In genomic region chr2:60559880-60560279, GRCh38 we compare ENCODE assay signal across 20 cellular contexts. TPM values are rescaled to one million over a fixed set of nuclear protein-coding genes. Genes with fewer than 3 reads are reported as not detected.
DNase-seq lines count a peak whose midpoint lies in the region; ATAC-seq and TF ChIP-seq lines count a peak whose summit lies in the region.
"Had no signal": no experiment of that assay in that cellular context is flagged by ENCODE, and none has a peak within 500 bp of the region (broad histone marks: within the 10 kb centered on the region; RNA-seq: fewer than 3 reads in every experiment).

No MANE protein-coding gene starts in this region.

- H3K27ac Mint-ChIP-seq in natural killer cell (no peak overlapping the region), brain (peak overlapping the region in 1 of 5 experiments; percentile 86), mesothelial cell of epicardium (peak overlapping the region; percentile 50)
- no peak overlapping the region for H3K27ac Mint-ChIP-seq in natural killer cell treated with Interleukin-12 subunit alpha and Interleukin-12 subunit beta and Interleukin-15 and Interleukin-18, amount 100 ng/mL, for 72 hours
- H3K27ac Mint-ChIP-seq: B cell; CD4-positive, alpha-beta T cell; CD8-positive, alpha-beta T cell had no signal

- DNase-seq in natural killer cell = no peak
- DNase-seq in natural killer cell treated with Interleukin-12 subunit alpha and Interleukin-12 subunit beta and Interleukin-15 and Interleukin-18, amount 100 ng/mL, for 72 hours (ENCODE audit: low spot score) = no peak
- DNase-seq in mesothelial cell of epicardium (ENCODE audit: low spot score in 2 of 2, unreplicated experiment in 2 of 2) = no peak
- DNase-seq in ovary = no peak
- DNase-seq in activated CD4-positive, alpha-beta T cell treated with anti-CD3 and anti-CD28 coated beads for 1 hour = no peak
- no peak for DNase-seq in SK-N-DZ (ENCODE audit: low spot score)
- DNase-seq: AML-193; Caco-2; Calu3; CD4-positive, alpha-beta T cell; CD8-positive, alpha-beta T cell; DMS79 treated with DMSO at 0.1 percent for 48 hours; GF-D8 had no signal

- H3K4me3 Mint-ChIP-seq in natural killer cell = peak overlapping the region; percentile 5
- no peak overlapping the region for H3K4me3 Mint-ChIP-seq in natural killer cell treated with Interleukin-12 subunit alpha and Interleukin-12 subunit beta and Interleukin-15 and Interleukin-18, amount 100 ng/mL, for 72 hours
- peak overlapping the region in 3 of 5 experiments; percentile 7 to 57 (median 18) for H3K4me3 Mint-ChIP-seq in brain
- H3K4me3 Mint-ChIP-seq in mesothelial cell of epicardium = no peak overlapping the region
- H3K4me3 Mint-ChIP-seq: B cell; CD4-positive, alpha-beta T cell; CD8-positive, alpha-beta T cell had no signal

- no peaks in the 10 kb centered on the region for H3K36me3 Mint-ChIP-seq in natural killer cell
- H3K36me3 Mint-ChIP-seq in natural killer cell treated with Interleukin-12 subunit alpha and Interleukin-12 subunit beta and Interleukin-15 and Interleukin-18, amount 100 ng/mL, for 72 hours = no peaks in the 10 kb centered on the region
- no peaks in the 10 kb centered on the region for H3K36me3 Mint-ChIP-seq in brain
- H3K36me3 Mint-ChIP-seq in mesothelial cell of epicardium = no peaks in the 10 kb centered on the region

- H3K27me3 Mint-ChIP-seq in natural killer cell (ENCODE audit: low read depth in 2 of 2) (peaks cover 55 to 82% of the 10 kb centered on the region in 2 donors), brain (peaks cover 36% of the 10 kb centered on the region), mesothelial cell of epicardium (ENCODE audit: low read depth) (no peaks in the 10 kb centered on the region)
- peaks cover 41 to 66% of the 10 kb centered on the region in 2 donors for H3K27me3 Mint-ChIP-seq in natural killer cell treated with Interleukin-12 subunit alpha and Interleukin-12 subunit beta and Interleukin-15 and Interleukin-18, amount 100 ng/mL, for 72 hours
- H3K27me3 Mint-ChIP-seq: B cell had no signal

- peaks cover 24% of the 10 kb centered on the region in 2 donors for H3K4me1 Mint-ChIP-seq in natural killer cell
- H3K4me1 Mint-ChIP-seq in natural killer cell treated with Interleukin-12 subunit alpha and Interleukin-12 subunit beta and Interleukin-15 and Interleukin-18, amount 100 ng/mL, for 72 hours (ENCODE audit: low read depth in 2 of 2) = peaks cover 14 to 21% of the 10 kb centered on the region in 2 donors
- H3K4me1 Mint-ChIP-seq in brain = peaks cover 39% of the 10 kb centered on the region
- H3K4me1 Mint-ChIP-seq in mesothelial cell of epicardium = peaks cover 30% of the 10 kb centered on the region

- H3K9me3 Mint-ChIP-seq in natural killer cell (no peaks in the 10 kb centered on the region), brain (no peaks in the 10 kb centered on the region), mesothelial cell of epicardium (no peaks in the 10 kb centered on the region)
- H3K9me3 Mint-ChIP-seq in natural killer cell treated with Interleukin-12 subunit alpha and Interleukin-12 subunit beta and Interleukin-15 and Interleukin-18, amount 100 ng/mL, for 72 hours = no peaks in the 10 kb centered on the region
- H3K9me3 Mint-ChIP-seq: CD4-positive, alpha-beta T cell; CD8-positive, alpha-beta T cell had no signal

- H3K4me1 ChIP-seq in ovary (ENCODE audit: insufficient read depth) = no peaks in the 10 kb centered on the region
- H3K4me1 ChIP-seq: Caco-2 had no signal

- no peaks in the 10 kb centered on the region for H3K36me3 ChIP-seq in ovary
- H3K36me3 ChIP-seq: BLaER1 treated with 17β-estradiol and CSF1 and Interleukin-3, amounts not matched to agents 10 nM and 100 nM had no signal

- 64 to 78% (median 72%) methylated on average over 1 of the region's 1 CpG for WGBS in ovary, 3 donors

- intact Hi-C loops in natural killer cell (cut with micrococcal nuclease) (no loop called here), ovary (cut with DNase I) (no loop called here)

- peaks cover 0 to 3% of the 10 kb centered on the region in 2 donors for H3K9me3 ChIP-seq in ovary
- H3K9me3 ChIP-seq: A549; BLaER1 treated with 17β-estradiol and CSF1 and Interleukin-3, amounts not matched to agents 10 nM and 100 nM; Caco-2 had no signal

- H3K4me3 ChIP-seq in ovary = no peak overlapping the region
- H3K4me3 ChIP-seq: A549; BLaER1 treated with 17β-estradiol and CSF1 and Interleukin-3, amounts not matched to agents 10 nM and 100 nM had no signal

- no peak for TF ChIP-seq POLR2A in ovary (IDR thresholded peaks at IDR 0.05)

- TF ChIP-seq CTCF in natural killer cell (IDR thresholded peaks at IDR 0.05) = no peak
- no peak for TF ChIP-seq CTCF in brain (conservative IDR thresholded peaks at IDR 0.05)
- TF ChIP-seq CTCF in mesothelial cell of epicardium (IDR thresholded peaks at IDR 0.05; ENCODE audit: unreplicated experiment) = no peak
- TF ChIP-seq CTCF in ovary (IDR thresholded peaks at IDR 0.05) = no peak

- no peak for ATAC-seq in natural killer cell
- ATAC-seq in natural killer cell treated with Interleukin-12 subunit alpha and Interleukin-12 subunit beta and Interleukin-15 and Interleukin-18, amount 100 ng/mL, for 72 hours = no peak
- ATAC-seq: CD8-positive, alpha-beta T cell had no signal

- H3K27me3 ChIP-seq in ovary = no peaks in the 10 kb centered on the region
- H3K27me3 ChIP-seq: BLaER1 treated with 17β-estradiol and CSF1 and Interleukin-3, amounts not matched to agents 10 nM and 100 nM had no signal

- TF ChIP-seq EP300 in ovary (IDR thresholded peaks at IDR 0.05) = no peak

- H3K27ac ChIP-seq in ovary = no peak overlapping the region
- H3K27ac ChIP-seq: 22Rv1; A549; BLaER1 treated with 17β-estradiol and CSF1 and Interleukin-3, amounts not matched to agents 10 nM and 100 nM; C4-2B had no signal

RNA-seq across cellular contexts. Expression of gene BCL11A, which starts 6.4 kb away (rescaled TPM):
- total RNA-seq in natural killer cell = 1 to 10 TPM; 2.6 to 3.5 (median 3.0) TPM
- total RNA-seq in natural killer cell treated with Interleukin-12 subunit alpha and Interleukin-12 subunit beta and Interleukin-15 and Interleukin-18, amount 100 ng/mL, for 72 hours = under 1 TPM in 1 of 2 donors, not detected in 1; 0.81 TPM
- polyA plus RNA-seq in brain (ENCODE audit: insufficient read depth, low read depth, low replicate concordance) = 22.7 TPM
- 139 to 142 TPM (median 141 TPM) in 3 replicates for total RNA-seq in mesothelial cell of epicardium
- 1 to 10 TPM in 6 of 7 donors, not detected in 1; 2.1 to 5.7 (median 3.6) TPM for total RNA-seq in ovary
- 1 to 10 TPM in 1 of 2 donors, under 1 TPM in 1; 0.81 to 2.5 TPM for polyA plus RNA-seq in ovary
- polyA plus RNA-seq in SK-N-DZ (2014; cell fraction: cytosol; rRNA removed) = 12.0 and 17.2 TPM in 2 replicates
- polyA plus RNA-seq in SK-N-DZ (2014; cell fraction: nucleus; rRNA removed) = 20.7 and 24.1 TPM in 2 replicates
- total RNA-seq: A172 had no signal

Comparison
In these comparisons a context has a peak if more than half of its experiments do, and no peak if none do; other contexts are left out.
1. H3K4me3 Mint-ChIP-seq: peak in natural killer cell (single experiment) and brain (3 of 5); none in natural killer cell treated with Interleukin-12 subunit alpha and Interleukin-12 subunit beta and Interleukin-15 and Interleukin-18, amount 100 ng/mL, for 72 hours (single experiment) and mesothelial cell of epicardium (single experiment).
2. RNA of gene BCL11A, which starts 6.4 kb away (total RNA-seq): 139 to 142 TPM in mesothelial cell of epicardium; 2.1 to 5.7 TPM in ovary, 2.6 to 3.5 TPM in natural killer cell and 0.81 TPM in natural killer cell treated with Interleukin-12 subunit alpha and Interleukin-12 subunit beta and Interleukin-15 and Interleukin-18, amount 100 ng/mL, for 72 hours; every median in the first group is over 10 times any median in the second.